ENCODE assay signal across 8 cellular contexts in genomic region chr1:94522304-94522703, GRCh38.
DNase-seq lines count a peak whose midpoint lies in the region; ATAC-seq and TF ChIP-seq lines count a peak whose summit lies in the region.

No MANE protein-coding gene starts in this region.

- H3K4me1 ChIP-seq in HEK293 (ENCODE audit: control insufficient read depth, insufficient read depth, low read length) = no peaks in the 10 kb centered on the region

- DNase-seq in AG09309 (ENCODE audit: low read depth) (peak; percentile 40), SW480 (ENCODE audit: low spot score) (peak; percentile 33), iris pigment epithelial cell (ENCODE audit: low read depth) (peak; percentile 67)

- CTCF ChIA-PET in HEK293 (lab: Yijun Ruan, JAX) = interaction anchor here (0.7 to 5.4 kb wide), 11 partner anchors 10 to 519 kb away, joined by 3 to 79 read pairs (median 4); no protein-coding TSS in a partner anchor

- TF ChIP-seq CTCF in AG09309 (IDR thresholded peaks at IDR 0.05; ENCODE audit: control insufficient read depth, insufficient read depth, low read depth, low read length, missing control alignments) (peak; percentile 63), HEK293 (tag by site-specific recombination; IDR thresholded peaks at IDR 0.05) (peak; percentile 45)

- peaks cover 0 to 4% of the 10 kb centered on the region in 2 experiments; a peak in 1 of 3 replicates for H3K36me3 ChIP-seq in HEK293 (ENCODE audit: control insufficient read depth in 2 of 2, insufficient read depth in 1 of 2, low read length in 2 of 2)

- ATAC-seq in HG02798 (IDR thresholded peaks at IDR 0.05; ENCODE audit: poor library complexity, unreplicated experiment) = no peak
- no peak for ATAC-seq in activated CD4-positive, CD25-positive, alpha-beta regulatory T cell treated with anti-CD3 and anti-CD28 coated beads, Interleukin-2, amount 50 U/mL, for 24 hours
- no peak for ATAC-seq in HG03439 (IDR thresholded peaks at IDR 0.05; ENCODE audit: unreplicated experiment)
- ATAC-seq in GM18858 (IDR thresholded peaks at IDR 0.05; ENCODE audit: unreplicated experiment) = no peak

- H3K4me3 ChIP-seq in AG09309 (ENCODE audit: control insufficient read depth, low read depth, low read length) (no peak overlapping the region), HEK293 (ENCODE audit: low read depth, low read length) (no peak overlapping the region)

- POLR2A ChIA-PET in HEK293 (lab: Yijun Ruan, JAX) = no interaction called here

- no peaks in the 10 kb centered on the region for H3K9me3 ChIP-seq in HEK293 (ENCODE audit: control insufficient read depth, insufficient read depth, low read depth, low read length)

- no peak overlapping the region for H3K27ac ChIP-seq in HEK293 (ENCODE audit: extremely low read depth, low read depth, low read length)

TF ChIP-seq in HEK293, 187 proteins besides CTCF, POLR2A, EP300 and RAD21:
- TF ChIP-seq ZIC2 (tag by site-specific recombination; IDR thresholded peaks at IDR 0.05) (no peak), KLF1 (tag by site-specific recombination; IDR thresholded peaks at IDR 0.05) (no peak), MYNN (tag by site-specific recombination; IDR thresholded peaks at IDR 0.05; ENCODE audit: borderline replicate concordance) (no peak), ZNF654 (tag by site-specific recombination; IDR thresholded peaks at IDR 0.05; ENCODE audit: low read depth) (peak; percentile 51)
